In the genomic region with DNA sequence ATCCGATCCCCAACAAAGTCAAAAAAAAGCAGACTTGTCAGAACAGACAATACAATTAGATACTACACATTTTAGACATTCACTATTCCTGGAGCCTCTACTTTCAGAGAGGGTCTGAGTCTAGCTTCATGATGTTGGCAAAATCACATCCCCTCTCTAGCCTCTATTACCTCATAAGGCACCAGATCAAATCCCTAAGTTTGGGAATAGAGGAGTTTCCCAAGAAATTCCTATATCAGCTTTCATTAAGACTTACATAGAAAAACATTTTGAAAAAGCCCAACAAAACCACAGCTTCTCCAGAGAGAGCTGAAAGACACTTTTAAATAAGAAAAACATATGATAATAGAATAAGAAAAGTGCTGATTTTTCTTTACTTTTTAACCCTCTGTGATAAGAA, we compare ENCODE assay signal across 1 cellular context.
TF ChIP-seq lines count a peak whose summit lies in the region.

No MANE protein-coding gene starts in this region.

TF ChIP-seq in endothelial cell of umbilical vein, 7 proteins besides CTCF, POLR2A, EP300 and RAD21:
- TF ChIP-seq, protein P1, sequence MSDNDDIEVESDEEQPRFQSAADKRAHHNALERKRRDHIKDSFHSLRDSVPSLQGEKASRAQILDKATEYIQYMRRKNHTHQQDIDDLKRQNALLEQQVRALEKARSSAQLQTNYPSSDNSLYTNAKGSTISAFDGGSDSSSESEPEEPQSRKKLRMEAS (IDR thresholded peaks at IDR 0.05; ENCODE audit: insufficient read depth, insufficient read length), result no peak
- TF ChIP-seq MYC (IDR thresholded peaks at IDR 0.05; ENCODE audit: low read depth, low read length) (no peak), GATA2 (IDR thresholded peaks at IDR 0.05; ENCODE audit: insufficient read depth, insufficient read length, low read depth, low read length) (no peak), FOS (IDR thresholded peaks at IDR 0.05; ENCODE audit: borderline replicate concordance, insufficient read depth, low read length) (no peak), JUN (IDR thresholded peaks at IDR 0.05; ENCODE audit: borderline replicate concordance, insufficient read depth, insufficient read length, low read depth) (no peak), POLR2AphosphoS5 (IDR thresholded peaks at IDR 0.05; ENCODE audit: insufficient read depth, low read depth, low read length) (no peak), EZH2 (IDR thresholded peaks at IDR 0.05; ENCODE audit: borderline replicate concordance, low read depth, low read length, severe bottlenecking) (no peak)
